Comparison of ENCODE assay signal across 13 cellular contexts in genomic region chr11:99592241-99592640, GRCh38.
A peak's percentile ranks its signal among the peaks of the same experiment; 100 is the strongest.
DNase-seq lines count a peak whose midpoint lies in the region; ATAC-seq and TF ChIP-seq lines count a peak whose summit lies in the region.
"Had no signal": no experiment of that assay in that cellular context is flagged by ENCODE, and none has a peak within 500 bp of the region (broad histone marks: within the 10 kb centered on the region; RNA-seq: fewer than 3 reads in every experiment).

No MANE protein-coding gene starts in this region.

- H3K4me3 Mint-ChIP-seq in stimulated activated effector memory CD8-positive, alpha-beta T cell treated with anti-CD3 and anti-CD28 coated beads, Interleukin-12 subunit alpha, Interleukin-12 subunit beta, amount 100 ng/mL, for 72 hours, result no peak overlapping the region
- H3K4me3 Mint-ChIP-seq: CD4-positive, CD25-positive, alpha-beta regulatory T cell; GM23338 had no signal

- H3K4me3 ChIP-seq in brain microvascular endothelial cell (ENCODE audit: low read depth, low read length) (no peak overlapping the region), fibroblast of villous mesenchyme (ENCODE audit: low read depth, low read length) (no peak overlapping the region)
- H3K4me3 ChIP-seq: BLaER1, GM23338 had no signal

- DNase-seq in MV-4-11 (lab: John Stamatoyannopoulos, UW) (peak; percentile 23), brain microvascular endothelial cell (peak; percentile 14), fibroblast of villous mesenchyme (ENCODE audit: low read depth) (peak; percentile 2), NCI-H345 treated with DMSO at 0.1 percent for 48 hours (lab: John Stamatoyannopoulos, UW; ENCODE audit: unreplicated experiment) (no peak)
- DNase-seq in activated CD4-positive, alpha-beta T cell treated with anti-CD3 and anti-CD28 coated beads, Interleukin-2, amount 50 U/mL, for 4 hours, result no peak
- no peak for DNase-seq in stimulated activated effector memory CD8-positive, alpha-beta T cell treated with anti-CD3 and anti-CD28 coated beads, Interleukin-12 subunit alpha, Interleukin-12 subunit beta, amount 100 ng/mL, for 72 hours (ENCODE audit: low spot score in 2 of 2)
- DNase-seq: AML-193; CD4-positive, CD25-positive, alpha-beta regulatory T cell; DMS53; GF-D8; H7 had no signal

- no peak for ATAC-seq in stimulated activated effector memory CD8-positive, alpha-beta T cell treated with anti-CD3 and anti-CD28 coated beads, Interleukin-12 subunit alpha, Interleukin-12 subunit beta, amount 100 ng/mL, for 72 hours
- ATAC-seq: GM23338 had no signal

- peaks cover 21% of the 10 kb centered on the region for H3K9me3 Mint-ChIP-seq in stimulated activated effector memory CD8-positive, alpha-beta T cell treated with anti-CD3 and anti-CD28 coated beads, Interleukin-12 subunit alpha, Interleukin-12 subunit beta, amount 100 ng/mL, for 72 hours
- H3K9me3 Mint-ChIP-seq: GM23338 had no signal

- TF ChIP-seq CTCF in brain microvascular endothelial cell (IDR thresholded peaks at IDR 0.05; ENCODE audit: low read depth, low read length, missing control alignments) (no peak), fibroblast of villous mesenchyme (IDR thresholded peaks at IDR 0.05; ENCODE audit: insufficient read depth, low read depth, low read length) (no peak)

- in situ Hi-C loops in brain microvascular endothelial cell (cut with HindIII; ENCODE audit: low pct_ligation_motif_present, low sequenced_read_pairs), result no loop called here

- H3K27ac Mint-ChIP-seq in stimulated activated effector memory CD8-positive, alpha-beta T cell treated with anti-CD3 and anti-CD28 coated beads, Interleukin-12 subunit alpha, Interleukin-12 subunit beta, amount 100 ng/mL, for 72 hours, result no peak overlapping the region
- H3K27ac Mint-ChIP-seq: CD4-positive, CD25-positive, alpha-beta regulatory T cell; GM23338 had no signal

- no peak overlapping the region for H3K27ac ChIP-seq in brain microvascular endothelial cell
- H3K27ac ChIP-seq: BLaER1 had no signal

- H3K4me1 Mint-ChIP-seq in stimulated activated effector memory CD8-positive, alpha-beta T cell treated with anti-CD3 and anti-CD28 coated beads, Interleukin-12 subunit alpha, Interleukin-12 subunit beta, amount 100 ng/mL, for 72 hours, result no peaks in the 10 kb centered on the region
- H3K4me1 Mint-ChIP-seq: CD4-positive, CD25-positive, alpha-beta regulatory T cell; GM23338 had no signal

- no peaks in the 10 kb centered on the region for H3K36me3 ChIP-seq in brain microvascular endothelial cell (replicated peaks)
- H3K36me3 ChIP-seq: BLaER1 had no signal

- H3K36me3 Mint-ChIP-seq in stimulated activated effector memory CD8-positive, alpha-beta T cell treated with anti-CD3 and anti-CD28 coated beads, Interleukin-12 subunit alpha, Interleukin-12 subunit beta, amount 100 ng/mL, for 72 hours, result no peaks in the 10 kb centered on the region
- H3K36me3 Mint-ChIP-seq: CD4-positive, CD25-positive, alpha-beta regulatory T cell had no signal

- H3K27me3 ChIP-seq in brain microvascular endothelial cell (replicated peaks), result no peaks in the 10 kb centered on the region
- H3K27me3 ChIP-seq: BLaER1 had no signal

Comparison
In these comparisons a context has a peak if more than half of its experiments do, and no peak if none do; other contexts are left out.
1. DNase-seq: peak in MV-4-11 (single experiment), brain microvascular endothelial cell (single experiment) and fibroblast of villous mesenchyme (single experiment); none in NCI-H345 treated with DMSO at 0.1 percent for 48 hours (single experiment), activated CD4-positive, alpha-beta T cell treated with anti-CD3 and anti-CD28 coated beads, Interleukin-2, amount 50 U/mL, for 4 hours (0 of 2) and stimulated activated effector memory CD8-positive, alpha-beta T cell treated with anti-CD3 and anti-CD28 coated beads, Interleukin-12 subunit alpha, Interleukin-12 subunit beta, amount 100 ng/mL, for 72 hours (0 of 2).